Comparison of ENCODE assay signal across 13 cellular contexts in the genomic region with DNA sequence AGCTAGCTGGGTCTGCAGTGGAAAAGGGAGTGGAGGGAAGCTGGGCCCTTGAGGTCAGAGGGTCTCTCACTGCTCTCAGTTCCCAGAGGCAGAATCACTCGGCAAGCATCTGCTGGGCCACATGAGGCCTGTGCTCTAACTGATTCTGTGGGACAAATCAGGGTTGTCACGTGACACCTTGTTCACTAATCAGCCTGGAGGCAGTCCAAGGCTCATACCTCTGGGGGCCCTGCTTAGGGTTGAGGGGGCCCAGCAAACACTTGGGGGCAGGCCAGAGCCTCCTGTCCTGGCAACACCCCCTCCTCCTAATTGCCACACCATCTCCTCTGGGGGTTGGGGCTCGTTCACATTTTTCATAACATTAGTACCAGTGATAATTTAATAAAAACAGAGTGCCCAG. TPM values are rescaled to one million over a fixed set of nuclear protein-coding genes. Genes with fewer than 3 reads are reported as not detected.
DNase-seq lines count a peak whose midpoint lies in the region; ATAC-seq, FAIRE-seq and TF ChIP-seq lines count a peak whose summit lies in the region.
"Had no signal": no experiment of that assay in that cellular context is flagged by ENCODE, and none has a peak within 500 bp of the region (broad histone marks: within the 10 kb centered on the region; RNA-seq: fewer than 3 reads in every experiment).

No MANE protein-coding gene starts in this region.

- H3K4me3 Mint-ChIP-seq in natural killer cell treated with Interleukin-12 subunit alpha and Interleukin-12 subunit beta and Interleukin-15 and Interleukin-18, amount 100 ng/mL, for 72 hours = no peak overlapping the region
- H3K4me3 Mint-ChIP-seq: activated T-cell treated with anti-CD3 and anti-CD28 coated beads, Interleukin-2, amount 50 U/mL, for 4 hours; effector memory CD8-positive, alpha-beta T cell had no signal

- no peak overlapping the region for H2AFZ ChIP-seq in GM12878 (ENCODE audit: control insufficient read depth, low read depth, low read length)

- H3K4me1 ChIP-seq in cardiac muscle cell (ENCODE audit: low read depth) (no peaks in the 10 kb centered on the region), GM12878 (ENCODE audit: control insufficient read depth, insufficient read depth, low read length) (peaks cover 7% of the 10 kb centered on the region), tibial nerve (peaks cover 0 to 97% (median 40%) of the 10 kb centered on the region in 4 donors)

- in situ Hi-C loops in GM12878 (cut with MboI) = no loop called here

- no peaks in the 10 kb centered on the region for H3K27me3 Mint-ChIP-seq in natural killer cell treated with Interleukin-12 subunit alpha and Interleukin-12 subunit beta and Interleukin-15 and Interleukin-18, amount 100 ng/mL, for 72 hours
- H3K27me3 Mint-ChIP-seq: effector memory CD8-positive, alpha-beta T cell had no signal

- no peak for TF ChIP-seq EP300 in GM12878 (IDR thresholded peaks at IDR 0.05; ENCODE audit: borderline replicate concordance in 1 of 2, control insufficient read depth in 1 of 2, low read depth in 2 of 2, low read length in 2 of 2)
- no peak for TF ChIP-seq EP300 in tibial nerve (IDR thresholded peaks at IDR 0.05)

- no peak overlapping the region for H3K9ac ChIP-seq in GM12878 (ENCODE audit: control insufficient read depth, insufficient read depth, low read length)

- H3K27ac Mint-ChIP-seq in natural killer cell treated with Interleukin-12 subunit alpha and Interleukin-12 subunit beta and Interleukin-15 and Interleukin-18, amount 100 ng/mL, for 72 hours = no peak overlapping the region

- DNase-seq in cardiac muscle cell (ENCODE audit: low read depth in 1 of 2, low spot score in 1 of 2) (no peak), cardiac septum (ENCODE audit: low spot score) (no peak), GM12878 (ENCODE audit: low read depth, low spot score) (no peak), tibial nerve (ENCODE audit: low spot score in 2 of 2) (no peak), urothelium cell line (ENCODE audit: low spot score) (no peak)
- DNase-seq in natural killer cell treated with Interleukin-12 subunit alpha and Interleukin-12 subunit beta and Interleukin-15 and Interleukin-18, amount 100 ng/mL, for 72 hours (ENCODE audit: low spot score) = no peak
- DNase-seq: activated CD4-positive, CD25-positive, alpha-beta regulatory T cell treated with anti-CD3 and anti-CD28 coated beads, Interleukin-2, amount 50 U/mL, for 72 hours; activated T-cell treated with anti-CD3 and anti-CD28 coated beads, Interleukin-2, amount 50 U/mL, for 4 hours; effector memory CD8-positive, alpha-beta T cell; NCI-H1048; NCI-H226; uterus had no signal

- POLR2A ChIA-PET in GM12878 (lab: Charles Lee) = no interaction called here

- H3K27ac ChIP-seq in cardiac muscle cell (peak overlapping the region; percentile 39), GM12878 (ENCODE audit: control insufficient read depth, insufficient read depth) (no peak overlapping the region), tibial nerve (peak overlapping the region; percentile 56 to 99 (median 78))

- peaks cover 13% of the 10 kb centered on the region for H3K36me3 ChIP-seq in cardiac muscle cell
- peaks cover 0 to 11% of the 10 kb centered on the region in 2 experiments; a peak in 3 of 4 replicates for H3K36me3 ChIP-seq in GM12878 (ENCODE audit: control insufficient read depth in 2 of 2, insufficient read depth in 2 of 2, low read length in 1 of 2)
- H3K36me3 ChIP-seq in tibial nerve = peaks cover 0 to 46% (median 6%) of the 10 kb centered on the region in 3 donors
- H3K36me3 ChIP-seq: uterus had no signal

- H3K27me3 ChIP-seq in cardiac muscle cell (no peaks in the 10 kb centered on the region), GM12878 (replicated peaks in 1 of 2; ENCODE audit: control insufficient read depth in 2 of 2, insufficient read depth in 2 of 2, low read length in 1 of 2) (no peaks in the 10 kb centered on the region), tibial nerve (no peaks in the 10 kb centered on the region)
- H3K27me3 ChIP-seq: gastroesophageal sphincter, uterus had no signal

- no peak for TF ChIP-seq CTCF in cardiac muscle cell (IDR thresholded peaks at IDR 0.05; ENCODE audit: low read depth, low read length)
- no peak for TF ChIP-seq CTCF in GM12878 (IDR thresholded peaks at IDR 0.05 in 2 of 3, conservative IDR thresholded peaks at IDR 0.05 in 1 of 3; ENCODE audit: control insufficient read depth in 2 of 3, extremely low read depth in 1 of 3, insufficient read depth in 1 of 3, low read depth in 3 of 3, low read length in 3 of 3)
- no peak for TF ChIP-seq CTCF in tibial nerve (IDR thresholded peaks at IDR 0.05)

- WGBS in GM12878 (ENCODE audit: insufficient coverage, insufficient replicate concordance, low lambda C conversion rate, missing lambda C conversion rate) = 33% methylated on average over 3 of the region's 3 CpGs
- WGBS in tibial nerve, 2 donors = 28 to 35% methylated on average over 3 of the region's 3 CpGs

- intact Hi-C loops in cardiac septum (cut with DNase I) (no loop called here), GM12878 (cut with micrococcal nuclease; ENCODE audit: unreplicated experiment) (no loop called here)

- no peak for TF ChIP-seq RAD21 in GM12878 (IDR thresholded peaks at IDR 0.05; ENCODE audit: insufficient read depth, low read depth, low read length)

- H3K4me1 Mint-ChIP-seq in natural killer cell treated with Interleukin-12 subunit alpha and Interleukin-12 subunit beta and Interleukin-15 and Interleukin-18, amount 100 ng/mL, for 72 hours (ENCODE audit: low read depth in 2 of 2) = peaks cover 7 to 14% of the 10 kb centered on the region in 2 donors

- H3K4me3 ChIP-seq in cardiac muscle cell (no peak overlapping the region), GM12878 (no peak overlapping the region), tibial nerve (no peak overlapping the region)
- H3K4me3 ChIP-seq: gastroesophageal sphincter, uterus had no signal

- CTCF ChIA-PET in GM12878 (lab: Yijun Ruan, JAX) = interaction anchor here (2.0 to 13.8 kb wide), 2 partner anchors 11 to 86 kb away, joined by 5 to 332 read pairs; no protein-coding TSS in a partner anchor

- no peak for ATAC-seq in GM12878
- ATAC-seq in natural killer cell treated with Interleukin-12 subunit alpha and Interleukin-12 subunit beta and Interleukin-15 and Interleukin-18, amount 100 ng/mL, for 72 hours = no peak
- ATAC-seq: activated T-cell treated with anti-CD3 and anti-CD28 coated beads, Interleukin-2, amount 50 U/mL, for 4 hours; effector memory CD8-positive, alpha-beta T cell; gastroesophageal sphincter had no signal

- H3K9me3 ChIP-seq in cardiac muscle cell (ENCODE audit: low read depth) = no peaks in the 10 kb centered on the region
- H3K9me3 ChIP-seq in GM12878 (replicated peaks; ENCODE audit: control insufficient read depth, insufficient read depth, low read length) = no peaks in the 10 kb centered on the region
- H3K9me3 ChIP-seq in tibial nerve = no peaks in the 10 kb centered on the region
- H3K9me3 ChIP-seq: gastroesophageal sphincter, uterus had no signal

- no peaks in the 10 kb centered on the region for H3K79me2 ChIP-seq in GM12878 (ENCODE audit: control insufficient read depth, insufficient read depth, low read length)

- RAD21 ChIA-PET in GM12878 (lab: Charles Lee; ENCODE audit: unreplicated experiment) = no interaction called here

- BruUV-seq in GM12878 (replicated peaks; lab: Mats Ljungman, UMichigan) = no TSS peak

- H3K36me3 Mint-ChIP-seq in natural killer cell treated with Interleukin-12 subunit alpha and Interleukin-12 subunit beta and Interleukin-15 and Interleukin-18, amount 100 ng/mL, for 72 hours = no peaks in the 10 kb centered on the region

- TF ChIP-seq POLR2A in GM12878 (IDR thresholded peaks at IDR 0.05; ENCODE audit: low read depth, low read length) = no peak
- TF ChIP-seq POLR2A in tibial nerve (IDR thresholded peaks at IDR 0.05) = no peak

- no peaks in the 10 kb centered on the region for H4K20me1 ChIP-seq in GM12878 (ENCODE audit: control insufficient read depth, insufficient read depth)

- no peak for FAIRE-seq in GM12878 (lab: Jason Lieb, UNC)
- no peak for FAIRE-seq in urothelium cell line (lab: Jason Lieb, UNC)

- SMC1A ChIA-PET in GM12878 (lab: Charles Lee; ENCODE audit: uncharacterized antibody, unreplicated experiment) = no interaction called here

- no peaks in the 10 kb centered on the region for H3K9me3 Mint-ChIP-seq in natural killer cell treated with Interleukin-12 subunit alpha and Interleukin-12 subunit beta and Interleukin-15 and Interleukin-18, amount 100 ng/mL, for 72 hours
- H3K9me3 Mint-ChIP-seq: activated T-cell treated with anti-CD3 and anti-CD28 coated beads, Interleukin-2, amount 50 U/mL, for 4 hours; effector memory CD8-positive, alpha-beta T cell had no signal

- H3K4me2 ChIP-seq in GM12878 (ENCODE audit: control insufficient read depth, insufficient read depth) = no peak overlapping the region

RNA-seq across cellular contexts. Expression of a gene that starts 9.1 kb away (rescaled TPM):
- total RNA-seq in cardiac muscle cell (26.1 and 35.6 TPM in 2 replicates), cardiac septum (14.9 TPM), GM12878 (2014; rRNA removed) (36.3 and 40.3 TPM in 2 replicates), GM12878 (2014; rRNA removed; fragmentation: Illumina TruSeq; extraction: Trizol) (30.6 and 31.7 TPM in 2 replicates), GM12878 (2021) (40.7 and 44.0 TPM in 2 replicates), tibial nerve (10 to 100 TPM in 3 of 4 donors, 1 to 10 TPM in 1; 9.0 to 21.9 (median 14.7) TPM)
- polyA plus RNA-seq in cardiac muscle cell (54.2 and 70.7 TPM in 2 replicates), GM12878 (2011; rRNA removed) (25.8 and 49.2 TPM in 2 replicates), GM12878 (2014; fragmentation: Illumina TruSeq; extraction: Trizol) (24.3 and 45.4 TPM in 2 replicates), GM12878 (2014; fragmentation: Nextera tagmentation; extraction: Ambion mirVana) (10 to 100 TPM; 22.7 to 24.2 TPM), GM12878 (2014; rRNA removed) (54.3 and 56.5 TPM in 2 replicates), GM12878 (2016; fragmentation: Nextera tagmentation; extraction: Ambion mirVana) (10 to 100 TPM; 76.7 to 77.9 TPM)
- total RNA-seq in GM12878 (2013; cell fraction: nucleolus; rRNA removed) = 35.0 and 35.4 TPM in 2 replicates
- 17.4 TPM for polyA plus RNA-seq in GM12878 (2011; ENCODE audit: low read depth)
- polyA plus RNA-seq in GM12878 (2011; cell fraction: cytosol; rRNA removed) = 73.3 and 82.9 TPM in 2 replicates
- polyA plus RNA-seq in GM12878 (2011; cell fraction: nucleus; rRNA removed) = 54.9 and 64.6 TPM in 2 replicates
- polyA plus RNA-seq in GM12878 (2012) = 30.5 and 35.8 TPM in 2 replicates
- 39.4 and 64.4 TPM in 2 replicates for polyA minus RNA-seq in GM12878 (2011; rRNA and poly(A)+ RNA removed)
- polyA minus RNA-seq in GM12878 (2011; cell fraction: cytosol; rRNA and poly(A)+ RNA removed) = 27.0 and 30.2 TPM in 2 replicates
- 38.0 and 63.1 TPM in 2 replicates for polyA minus RNA-seq in GM12878 (2011; cell fraction: nucleus; rRNA and poly(A)+ RNA removed)
- total RNA-seq in natural killer cell treated with Interleukin-12 subunit alpha and Interleukin-12 subunit beta and Interleukin-15 and Interleukin-18, amount 100 ng/mL, for 72 hours = 10 to 100 TPM; 47.9 to 74.4 TPM

RNA-seq across cellular contexts. Expression of a gene that starts 16.2 kb away (rescaled TPM):
- total RNA-seq in cardiac muscle cell (0.89 and 1.7 TPM in 2 replicates), cardiac septum (0.57 TPM), GM12878 (2014; rRNA removed) (0.40 TPM in 1 of 2 replicates, not detected in the other), GM12878 (2014; rRNA removed; fragmentation: Illumina TruSeq; extraction: Trizol) (0.14 and 0.22 TPM in 2 replicates), GM12878 (2021) (0.32 and 0.64 TPM in 2 replicates), tibial nerve (under 1 TPM in 1 of 4 donors, not detected in 3; 0.59 TPM)
- polyA plus RNA-seq in cardiac muscle cell (3.4 and 3.5 TPM in 2 replicates), GM12878 (2011; rRNA removed) (0.12 and 0.50 TPM in 2 replicates), GM12878 (2014; fragmentation: Illumina TruSeq; extraction: Trizol) (0.04 TPM in 1 of 2 replicates, not detected in the other), GM12878 (2014; fragmentation: Nextera tagmentation; extraction: Ambion mirVana) (not detected), GM12878 (2014; rRNA removed) (0.55 and 0.67 TPM in 2 replicates), GM12878 (2016; fragmentation: Nextera tagmentation; extraction: Ambion mirVana) (under 1 TPM; 0.11 to 0.47 TPM)
- 1.9 and 2.0 TPM in 2 replicates for total RNA-seq in GM12878 (2013; cell fraction: nucleolus; rRNA removed)
- 0.41 TPM for polyA plus RNA-seq in GM12878 (2011; ENCODE audit: low read depth)
- polyA plus RNA-seq in GM12878 (2011; cell fraction: cytosol; rRNA removed) = 0.34 and 0.52 TPM in 2 replicates
- polyA plus RNA-seq in GM12878 (2011; cell fraction: nucleus; rRNA removed) = 2.2 and 3.0 TPM in 2 replicates
- 0.60 and 1.1 TPM in 2 replicates for polyA plus RNA-seq in GM12878 (2012)
- 0.10 TPM in 1 of 2 replicates, not detected in the other for polyA minus RNA-seq in GM12878 (2011; rRNA and poly(A)+ RNA removed)
- not detected in 2 replicates for polyA minus RNA-seq in GM12878 (2011; cell fraction: cytosol; rRNA and poly(A)+ RNA removed)
- 0.57 and 0.85 TPM in 2 replicates for polyA minus RNA-seq in GM12878 (2011; cell fraction: nucleus; rRNA and poly(A)+ RNA removed)
- total RNA-seq in natural killer cell treated with Interleukin-12 subunit alpha and Interleukin-12 subunit beta and Interleukin-15 and Interleukin-18, amount 100 ng/mL, for 72 hours = 1 to 10 TPM; 2.7 to 3.7 TPM

RNA-seq across cellular contexts. Expression of a gene that starts 29.9 kb away (rescaled TPM):
- 66.2 and 119 TPM in 2 replicates for total RNA-seq in cardiac muscle cell
- polyA plus RNA-seq in cardiac muscle cell = 48.8 and 71.4 TPM in 2 replicates
- 48.1 TPM for total RNA-seq in cardiac septum
- total RNA-seq in GM12878 (2013; cell fraction: nucleolus; rRNA removed) = 98.4 and 112 TPM in 2 replicates
- 48.3 and 57.4 TPM in 2 replicates for total RNA-seq in GM12878 (2014; rRNA removed)
- 20.7 and 23.7 TPM in 2 replicates for total RNA-seq in GM12878 (2014; rRNA removed; fragmentation: Illumina TruSeq; extraction: Trizol)
- 56.1 and 64.1 TPM in 2 replicates for total RNA-seq in GM12878 (2021)
- 11.8 TPM for polyA plus RNA-seq in GM12878 (2011; ENCODE audit: low read depth)
- polyA plus RNA-seq in GM12878 (2011; rRNA removed) = 6.9 and 16.4 TPM in 2 replicates
- polyA plus RNA-seq in GM12878 (2011; cell fraction: cytosol; rRNA removed) = 38.1 and 52.2 TPM in 2 replicates
- 59.2 and 59.5 TPM in 2 replicates for polyA plus RNA-seq in GM12878 (2011; cell fraction: nucleus; rRNA removed)
- 40.4 and 47.8 TPM in 2 replicates for polyA plus RNA-seq in GM12878 (2012)
- 3.0 and 13.5 TPM in 2 replicates for polyA plus RNA-seq in GM12878 (2014; fragmentation: Illumina TruSeq; extraction: Trizol)
- 1 to 10 TPM; 4.2 to 6.6 TPM for polyA plus RNA-seq in GM12878 (2014; fragmentation: Nextera tagmentation; extraction: Ambion mirVana)
- 63.2 and 68.1 TPM in 2 replicates for polyA plus RNA-seq in GM12878 (2014; rRNA removed)
- polyA plus RNA-seq in GM12878 (2016; fragmentation: Nextera tagmentation; extraction: Ambion mirVana) = 10 to 100 TPM; 46.7 to 49.9 TPM
- polyA minus RNA-seq in GM12878 (2011; rRNA and poly(A)+ RNA removed) = 23.9 and 54.0 TPM in 2 replicates
- polyA minus RNA-seq in GM12878 (2011; cell fraction: cytosol; rRNA and poly(A)+ RNA removed) = 25.1 and 31.3 TPM in 2 replicates
- polyA minus RNA-seq in GM12878 (2011; cell fraction: nucleus; rRNA and poly(A)+ RNA removed) = 27.2 and 51.5 TPM in 2 replicates
- total RNA-seq in tibial nerve = 10 to 100 TPM; 23.9 to 70.5 (median 37.0) TPM
- total RNA-seq in natural killer cell treated with Interleukin-12 subunit alpha and Interleukin-12 subunit beta and Interleukin-15 and Interleukin-18, amount 100 ng/mL, for 72 hours = 10 to 100 TPM; 17.5 to 44.5 TPM

RNA-seq across cellular contexts. Expression of a gene that starts 34.1 kb away (rescaled TPM):
- total RNA-seq in cardiac muscle cell (20.9 and 25.6 TPM in 2 replicates), cardiac septum (24.1 TPM), GM12878 (2014; rRNA removed) (7.4 TPM in 2 replicates), GM12878 (2014; rRNA removed; fragmentation: Illumina TruSeq; extraction: Trizol) (8.5 and 9.5 TPM in 2 replicates), GM12878 (2021) (69.7 and 75.9 TPM in 2 replicates), tibial nerve (10 to 100 TPM; 33.9 to 53.8 (median 50.2) TPM)
- polyA plus RNA-seq in cardiac muscle cell (26.6 and 32.5 TPM in 2 replicates), GM12878 (2011; rRNA removed) (3.3 and 6.6 TPM in 2 replicates), GM12878 (2014; fragmentation: Illumina TruSeq; extraction: Trizol) (7.2 and 16.9 TPM in 2 replicates), GM12878 (2014; fragmentation: Nextera tagmentation; extraction: Ambion mirVana) (1 to 10 TPM; 1.2 to 2.7 TPM), GM12878 (2014; rRNA removed) (20.7 and 21.5 TPM in 2 replicates), GM12878 (2016; fragmentation: Nextera tagmentation; extraction: Ambion mirVana) (10 to 100 TPM in 1 of 2 experiments, 1 to 10 TPM in 1; 8.5 to 12.9 TPM)
- total RNA-seq in GM12878 (2013; cell fraction: nucleolus; rRNA removed) = 23.5 and 27.2 TPM in 2 replicates
- polyA plus RNA-seq in GM12878 (2011; ENCODE audit: low read depth) = 116 TPM
- polyA plus RNA-seq in GM12878 (2011; cell fraction: cytosol; rRNA removed) = 10.5 and 12.0 TPM in 2 replicates
- polyA plus RNA-seq in GM12878 (2011; cell fraction: nucleus; rRNA removed) = 13.2 and 14.7 TPM in 2 replicates
- 61.5 and 83.9 TPM in 2 replicates for polyA plus RNA-seq in GM12878 (2012)
- polyA minus RNA-seq in GM12878 (2011; rRNA and poly(A)+ RNA removed) = 2.9 and 6.1 TPM in 2 replicates
- polyA minus RNA-seq in GM12878 (2011; cell fraction: cytosol; rRNA and poly(A)+ RNA removed) = 4.0 and 8.6 TPM in 2 replicates
- polyA minus RNA-seq in GM12878 (2011; cell fraction: nucleus; rRNA and poly(A)+ RNA removed) = 2.8 and 6.3 TPM in 2 replicates
- 10 to 100 TPM in 1 of 2 donors, 1 to 10 TPM in 1; 8.2 to 16.4 TPM for total RNA-seq in natural killer cell treated with Interleukin-12 subunit alpha and Interleukin-12 subunit beta and Interleukin-15 and Interleukin-18, amount 100 ng/mL, for 72 hours

RNA-seq across cellular contexts. Expression of a gene that starts 47.3 kb away (rescaled TPM):
- 49.4 and 73.4 TPM in 2 replicates for total RNA-seq in cardiac muscle cell
- 53.0 and 85.2 TPM in 2 replicates for polyA plus RNA-seq in cardiac muscle cell
- total RNA-seq in cardiac septum = 49.4 TPM
- 55.6 and 55.9 TPM in 2 replicates for total RNA-seq in GM12878 (2013; cell fraction: nucleolus; rRNA removed)
- 22.6 and 27.0 TPM in 2 replicates for total RNA-seq in GM12878 (2014; rRNA removed)
- total RNA-seq in GM12878 (2014; rRNA removed; fragmentation: Illumina TruSeq; extraction: Trizol) = 16.0 and 17.6 TPM in 2 replicates
- total RNA-seq in GM12878 (2021) = 21.1 and 23.2 TPM in 2 replicates
- 9.5 TPM for polyA plus RNA-seq in GM12878 (2011; ENCODE audit: low read depth)
- polyA plus RNA-seq in GM12878 (2011; rRNA removed) = 13.9 and 24.6 TPM in 2 replicates
- polyA plus RNA-seq in GM12878 (2011; cell fraction: cytosol; rRNA removed) = 28.4 and 35.1 TPM in 2 replicates
- 55.5 and 94.2 TPM in 2 replicates for polyA plus RNA-seq in GM12878 (2011; cell fraction: nucleus; rRNA removed)
- 19.0 and 22.5 TPM in 2 replicates for polyA plus RNA-seq in GM12878 (2012)
- polyA plus RNA-seq in GM12878 (2014; fragmentation: Illumina TruSeq; extraction: Trizol) = 7.2 and 16.1 TPM in 2 replicates
- under 1 TPM; 0.40 to 0.48 TPM for polyA plus RNA-seq in GM12878 (2014; fragmentation: Nextera tagmentation; extraction: Ambion mirVana)
- 24.0 and 24.7 TPM in 2 replicates for polyA plus RNA-seq in GM12878 (2014; rRNA removed)
- 10 to 100 TPM; 12.6 to 12.7 TPM for polyA plus RNA-seq in GM12878 (2016; fragmentation: Nextera tagmentation; extraction: Ambion mirVana)
- 20.8 and 26.1 TPM in 2 replicates for polyA minus RNA-seq in GM12878 (2011; rRNA and poly(A)+ RNA removed)
- 4.7 and 8.0 TPM in 2 replicates for polyA minus RNA-seq in GM12878 (2011; cell fraction: cytosol; rRNA and poly(A)+ RNA removed)
- polyA minus RNA-seq in GM12878 (2011; cell fraction: nucleus; rRNA and poly(A)+ RNA removed) = 12.1 and 16.7 TPM in 2 replicates
- 100 to 1,000 TPM; 108 to 193 (median 172) TPM for total RNA-seq in tibial nerve
- total RNA-seq in natural killer cell treated with Interleukin-12 subunit alpha and Interleukin-12 subunit beta and Interleukin-15 and Interleukin-18, amount 100 ng/mL, for 72 hours = 10 to 100 TPM; 53.4 to 67.2 TPM
